Comparison of ENCODE assay signal across 1 cellular context in the genomic region with DNA sequence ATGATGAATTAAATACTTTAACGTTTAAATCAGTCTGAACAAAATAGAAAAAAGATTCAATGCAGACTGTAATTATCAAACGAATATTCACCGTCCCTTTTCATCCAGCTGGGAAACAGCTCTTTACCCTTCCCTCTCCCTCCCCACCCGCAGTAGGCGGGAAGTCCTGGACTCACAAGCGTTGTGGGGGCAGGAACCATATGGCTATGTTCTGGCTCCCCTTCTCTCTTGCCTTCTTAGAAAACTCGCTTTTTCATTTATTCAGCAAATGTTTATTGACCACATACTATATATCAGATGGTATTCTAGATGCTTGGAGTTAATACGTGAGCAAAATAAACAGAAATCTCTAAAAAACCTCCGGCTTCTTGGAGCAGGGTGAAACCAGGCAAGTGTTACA.
TF ChIP-seq lines count a peak whose summit lies in the region.

No MANE protein-coding gene starts in this region.

TF ChIP-seq in IMR-90, 13 proteins besides CTCF, POLR2A, EP300 and RAD21 (continued from another document):
- no peak for TF ChIP-seq RCOR1 (IDR thresholded peaks at IDR 0.05; ENCODE audit: insufficient replicate concordance, low read length)
- TF ChIP-seq MAZ (IDR thresholded peaks at IDR 0.05; ENCODE audit: borderline replicate concordance, low read depth, low read length) = no peak
- no peak for TF ChIP-seq CEBPB (IDR thresholded peaks at IDR 0.05; ENCODE audit: low read depth, low read length)
- no peak for TF ChIP-seq NFE2L2 (IDR thresholded peaks at IDR 0.05; ENCODE audit: low read depth, low read length)
- TF ChIP-seq BHLHE40 (IDR thresholded peaks at IDR 0.05; ENCODE audit: low read depth, low read length) = no peak
